ENCODE assay signal across 28 cellular contexts in genomic region chr11:46057489-46057888, GRCh38.
A peak's percentile ranks its signal among the peaks of the same experiment; 100 is the strongest.
DNase-seq lines count a peak whose midpoint lies in the region; ATAC-seq and TF ChIP-seq lines count a peak whose summit lies in the region.
"Had no signal": no experiment of that assay in that cellular context is flagged by ENCODE, and none has a peak within 500 bp of the region (broad histone marks: within the 10 kb centered on the region; RNA-seq: fewer than 3 reads in every experiment).

No MANE protein-coding gene starts in this region.

- H3K27ac ChIP-seq in HUES48 (ENCODE audit: low read depth, low read length) (peak overlapping the region; percentile 89), A673 (ENCODE audit: low read depth, low read length, poor library complexity, severe bottlenecking) (no peak overlapping the region)
- H3K27ac ChIP-seq: A549, HL-60 had no signal

- CTCF ChIA-PET in A673 (lab: Charles Lee) = no interaction called here

- no peaks in the 10 kb centered on the region for H3K27me3 Mint-ChIP-seq in activated naive CD8-positive, alpha-beta T cell treated with anti-CD3 and anti-CD28 coated beads, Interleukin-2, amount 50 U/mL, for 24 hours
- no peaks in the 10 kb centered on the region for H3K27me3 Mint-ChIP-seq in activated naive CD8-positive, alpha-beta T cell treated with anti-CD3 and anti-CD28 coated beads for 36 hours
- no peaks in the 10 kb centered on the region for H3K27me3 Mint-ChIP-seq in central memory CD8-positive, alpha-beta T cell
- H3K27me3 Mint-ChIP-seq in stimulated activated naive B cell treated with anti-CD40 and anti-IgM and Interleukin-4, amounts not matched to agents 10 μg/mL and 1 μg/mL and 100 μg/mL, for 72 hours = no peaks in the 10 kb centered on the region
- H3K27me3 Mint-ChIP-seq: CD4-positive, alpha-beta memory T cell had no signal

- H3K36me3 ChIP-seq in HUES48 (ENCODE audit: control insufficient read depth, insufficient read depth, low read length) (no peaks in the 10 kb centered on the region), A673 (ENCODE audit: insufficient read depth, low read length, poor library complexity, severe bottlenecking) (peaks cover 4% of the 10 kb centered on the region)

- H3K27me3 ChIP-seq in HUES48 (ENCODE audit: control insufficient read depth, insufficient read depth, low read length) = no peaks in the 10 kb centered on the region
- H3K27me3 ChIP-seq in A673 (replicated peaks; ENCODE audit: insufficient read depth, low read depth, low read length, poor library complexity) = no peaks in the 10 kb centered on the region

- no peak for DNase-seq in activated naive CD8-positive, alpha-beta T cell treated with anti-CD3 and anti-CD28 coated beads, Interleukin-2, amount 50 U/mL, for 24 hours
- DNase-seq in activated naive CD8-positive, alpha-beta T cell treated with anti-CD3 and anti-CD28 coated beads for 36 hours = no peak
- DNase-seq in central memory CD8-positive, alpha-beta T cell (ENCODE audit: low spot score in 2 of 2) = no peak
- DNase-seq in stimulated activated naive B cell treated with anti-CD40 and anti-IgM and Interleukin-4, amounts not matched to agents 10 μg/mL and 1 μg/mL and 100 μg/mL, for 72 hours = no peak
- DNase-seq in GM19238 (ENCODE audit: insufficient read length, low spot score) (no peak), A673 (ENCODE audit: low spot score) (no peak), SIG-M5 treated with dmso at 0.1 percent for 504 hours (lab: John Stamatoyannopoulos, UW; ENCODE audit: unreplicated experiment) (no peak)
- DNase-seq: C1 segment of cervical spinal cord; CD4-positive, alpha-beta memory T cell; COR-L47; DMS53; H7; HFFc6; Kasumi-1; NCI-H1092 treated with DMSO at 0.1 percent for 48 hours; NCI-H1436; NCI-H187; NCI-H2081 treated with DMSO at 0.1 percent for 48 hours; NCI-H2171; NCI-H226; NCI-H510A; NCI-H69; Right ventricle myocardium superior; RPMI8226 had no signal

- no peaks in the 10 kb centered on the region for H3K9me3 ChIP-seq in HUES48 (ENCODE audit: control insufficient read depth, insufficient read depth, low read length)
- no peaks in the 10 kb centered on the region for H3K9me3 ChIP-seq in A673 (ENCODE audit: low read depth, low read length, poor library complexity, severe bottlenecking)
- H3K9me3 ChIP-seq: A549 had no signal

- no peak for TF ChIP-seq CTCF in A673 (conservative IDR thresholded peaks at IDR 0.05; ENCODE audit: low read depth, low read length)

- H3K9ac ChIP-seq in HUES48 (ENCODE audit: low read depth, low read length) = no peak overlapping the region

- intact Hi-C loops in A673 (cut with micrococcal nuclease; ENCODE audit: unreplicated experiment) = no loop called here

- no peaks in the 10 kb centered on the region for H3K9me3 Mint-ChIP-seq in activated naive CD8-positive, alpha-beta T cell treated with anti-CD3 and anti-CD28 coated beads, Interleukin-2, amount 50 U/mL, for 24 hours
- H3K9me3 Mint-ChIP-seq in activated naive CD8-positive, alpha-beta T cell treated with anti-CD3 and anti-CD28 coated beads for 36 hours = no peaks in the 10 kb centered on the region
- no peaks in the 10 kb centered on the region for H3K9me3 Mint-ChIP-seq in central memory CD8-positive, alpha-beta T cell
- H3K9me3 Mint-ChIP-seq in stimulated activated naive B cell treated with anti-CD40 and anti-IgM and Interleukin-4, amounts not matched to agents 10 μg/mL and 1 μg/mL and 100 μg/mL, for 72 hours = no peaks in the 10 kb centered on the region
- H3K9me3 Mint-ChIP-seq: CD4-positive, alpha-beta memory T cell; HFFc6 had no signal

- H3K4me3 Mint-ChIP-seq in activated naive CD8-positive, alpha-beta T cell treated with anti-CD3 and anti-CD28 coated beads, Interleukin-2, amount 50 U/mL, for 24 hours = no peak overlapping the region
- H3K4me3 Mint-ChIP-seq in activated naive CD8-positive, alpha-beta T cell treated with anti-CD3 and anti-CD28 coated beads for 36 hours = no peak overlapping the region
- no peak overlapping the region for H3K4me3 Mint-ChIP-seq in central memory CD8-positive, alpha-beta T cell
- no peak overlapping the region for H3K4me3 Mint-ChIP-seq in stimulated activated naive B cell treated with anti-CD40 and anti-IgM and Interleukin-4, amounts not matched to agents 10 μg/mL and 1 μg/mL and 100 μg/mL, for 72 hours
- H3K4me3 Mint-ChIP-seq: CD4-positive, alpha-beta memory T cell; HFFc6 had no signal

- H3K4me1 Mint-ChIP-seq in activated naive CD8-positive, alpha-beta T cell treated with anti-CD3 and anti-CD28 coated beads, Interleukin-2, amount 50 U/mL, for 24 hours = peaks cover 32% of the 10 kb centered on the region
- peaks cover 18% of the 10 kb centered on the region for H3K4me1 Mint-ChIP-seq in activated naive CD8-positive, alpha-beta T cell treated with anti-CD3 and anti-CD28 coated beads for 36 hours
- peaks cover 24% of the 10 kb centered on the region for H3K4me1 Mint-ChIP-seq in central memory CD8-positive, alpha-beta T cell
- peaks cover 7 to 18% of the 10 kb centered on the region in 2 donors for H3K4me1 Mint-ChIP-seq in stimulated activated naive B cell treated with anti-CD40 and anti-IgM and Interleukin-4, amounts not matched to agents 10 μg/mL and 1 μg/mL and 100 μg/mL, for 72 hours

- peaks cover 46% of the 10 kb centered on the region for H3K4me1 ChIP-seq in HUES48 (ENCODE audit: control insufficient read depth, insufficient read depth, low read length)
- peaks cover 5% of the 10 kb centered on the region for H3K4me1 ChIP-seq in A673 (ENCODE audit: insufficient read depth, low read length, poor library complexity, severe bottlenecking)

- POLR2A ChIA-PET in A673 (lab: Charles Lee; ENCODE audit: low non-redundant PET) = no interaction called here

- peaks cover 10% of the 10 kb centered on the region for H3K36me3 Mint-ChIP-seq in activated naive CD8-positive, alpha-beta T cell treated with anti-CD3 and anti-CD28 coated beads, Interleukin-2, amount 50 U/mL, for 24 hours (ENCODE audit: low read depth)
- peaks cover 10% of the 10 kb centered on the region for H3K36me3 Mint-ChIP-seq in activated naive CD8-positive, alpha-beta T cell treated with anti-CD3 and anti-CD28 coated beads for 36 hours
- H3K36me3 Mint-ChIP-seq in central memory CD8-positive, alpha-beta T cell (ENCODE audit: insufficient read depth) = no peaks in the 10 kb centered on the region
- peaks cover 8 to 24% of the 10 kb centered on the region in 2 donors for H3K36me3 Mint-ChIP-seq in stimulated activated naive B cell treated with anti-CD40 and anti-IgM and Interleukin-4, amounts not matched to agents 10 μg/mL and 1 μg/mL and 100 μg/mL, for 72 hours

- ATAC-seq in activated naive CD8-positive, alpha-beta T cell treated with anti-CD3 and anti-CD28 coated beads, Interleukin-2, amount 50 U/mL, for 24 hours = peak; percentile 57
- no peak for ATAC-seq in central memory CD8-positive, alpha-beta T cell (replicated peaks; ENCODE audit: extremely low read depth, poor library complexity, severe bottlenecking)
- peak; percentile 58 to 60 for ATAC-seq in stimulated activated naive B cell treated with anti-CD40 and anti-IgM and Interleukin-4, amounts not matched to agents 10 μg/mL and 1 μg/mL and 100 μg/mL, for 72 hours (replicated peaks)
- ATAC-seq: A549, HepG2 had no signal

- H3K4me3 ChIP-seq in HUES48 (ENCODE audit: low read depth, low read length) = no peak overlapping the region
- H3K4me3 ChIP-seq in A673 (ENCODE audit: low read depth, low read length, poor library complexity, severe bottlenecking) = no peak overlapping the region
- H3K4me3 ChIP-seq: A549 had no signal

- no TSS peak for BruUV-seq in A673 (replicated peaks; lab: Mats Ljungman, UMichigan)

- peak overlapping the region; percentile 56 for H3K27ac Mint-ChIP-seq in activated naive CD8-positive, alpha-beta T cell treated with anti-CD3 and anti-CD28 coated beads, Interleukin-2, amount 50 U/mL, for 24 hours
- no peak overlapping the region for H3K27ac Mint-ChIP-seq in activated naive CD8-positive, alpha-beta T cell treated with anti-CD3 and anti-CD28 coated beads for 36 hours
- H3K27ac Mint-ChIP-seq in central memory CD8-positive, alpha-beta T cell (ENCODE audit: low read depth) = peak overlapping the region; percentile 19
- no peak overlapping the region for H3K27ac Mint-ChIP-seq in stimulated activated naive B cell treated with anti-CD40 and anti-IgM and Interleukin-4, amounts not matched to agents 10 μg/mL and 1 μg/mL and 100 μg/mL, for 72 hours
- H3K27ac Mint-ChIP-seq: HFFc6 had no signal

Comparison
In these comparisons a context has a peak if more than half of its experiments do, and no peak if none do; other contexts are left out.
1. H3K27ac Mint-ChIP-seq: peak in activated naive CD8-positive, alpha-beta T cell treated with anti-CD3 and anti-CD28 coated beads, Interleukin-2, amount 50 U/mL, for 24 hours (single experiment) and central memory CD8-positive, alpha-beta T cell (single experiment); none in activated naive CD8-positive, alpha-beta T cell treated with anti-CD3 and anti-CD28 coated beads for 36 hours (single experiment) and stimulated activated naive B cell treated with anti-CD40 and anti-IgM and Interleukin-4, amounts not matched to agents 10 μg/mL and 1 μg/mL and 100 μg/mL, for 72 hours (single experiment).